10 cellular contexts compared by ENCODE assay signal in genomic region chr10:86583983-86584382, GRCh38.
DNase-seq lines count a peak whose midpoint lies in the region; ATAC-seq and TF ChIP-seq lines count a peak whose summit lies in the region.
"Had no signal": no experiment of that assay in that cellular context is flagged by ENCODE, and none has a peak within 500 bp of the region (broad histone marks: within the 10 kb centered on the region; RNA-seq: fewer than 3 reads in every experiment).

No MANE protein-coding gene starts in this region.

- H3K9me3 ChIP-seq in Loucy (ENCODE audit: insufficient read depth, low read depth, low read length): no peaks in the 10 kb centered on the region
- no peaks in the 10 kb centered on the region for H3K9me3 ChIP-seq in prostate gland
- no peaks in the 10 kb centered on the region for H3K9me3 ChIP-seq in left ventricle myocardium inferior (replicated peaks)
- H3K9me3 ChIP-seq: ascending aorta had no signal

- H4K20me1 ChIP-seq in Loucy (ENCODE audit: insufficient read depth, low read length, poor library complexity, severe bottlenecking): no peaks in the 10 kb centered on the region

- no peaks in the 10 kb centered on the region for H3K4me1 ChIP-seq in Loucy (ENCODE audit: insufficient read depth, low read length, poor library complexity, severe bottlenecking)
- H3K4me1 ChIP-seq in prostate gland (replicated peaks): no peaks in the 10 kb centered on the region
- peaks cover 8% of the 10 kb centered on the region for H3K4me1 ChIP-seq in left ventricle myocardium inferior

- intact Hi-C loops in prostate gland (cut with DNase I) (no loop called here), left ventricle myocardium inferior (cut with micrococcal nuclease) (loop anchor here (5.0 kb wide), 1 partner anchor 182 kb away; no protein-coding TSS in a partner anchor)

- ATAC-seq in GM21447 (IDR thresholded peaks at IDR 0.05; ENCODE audit: unreplicated experiment): peak; percentile 75

- no peak overlapping the region for H2AFZ ChIP-seq in Loucy (ENCODE audit: low read length)

- H3K27ac ChIP-seq in prostate gland (no peak overlapping the region), left ventricle myocardium inferior (replicated peaks) (no peak overlapping the region)
- H3K27ac ChIP-seq: ascending aorta had no signal

- no peaks in the 10 kb centered on the region for H3K79me2 ChIP-seq in Loucy (ENCODE audit: insufficient read depth, low read length)

- no peak for TF ChIP-seq POLR2A in prostate gland (IDR thresholded peaks at IDR 0.05)

- no peak for DNase-seq in GM13977 (ENCODE audit: low spot score)
- peak; percentile 60 for DNase-seq in germinal center (ENCODE audit: low spot score)
- no peak for DNase-seq in prostate gland (ENCODE audit: low spot score)
- no peak for DNase-seq in NK-92 treated with Interleukin-12 subunit alpha and Interleukin-12 subunit beta, amount 100 ng/mL, for 24 hours (lab: John Stamatoyannopoulos, UW)
- DNase-seq in left ventricle myocardium inferior: no peak
- no peak for DNase-seq in hypothalamus (lab: John Stamatoyannopoulos, UW)
- DNase-seq: KG1 had no signal

- in situ Hi-C loops in GM13977 (cut with MboI; ENCODE audit: low pct_unique_long_range_greater_than_20kb, low sequenced_read_pairs, unreplicated experiment): no loop called here

- H3K9me2 ChIP-seq in Loucy (replicated peaks; ENCODE audit: low read depth, low read length): no peaks in the 10 kb centered on the region

- H3K36me3 ChIP-seq in Loucy (ENCODE audit: insufficient read depth, low read length): no peaks in the 10 kb centered on the region
- no peaks in the 10 kb centered on the region for H3K36me3 ChIP-seq in prostate gland
- no peaks in the 10 kb centered on the region for H3K36me3 ChIP-seq in left ventricle myocardium inferior
- H3K36me3 ChIP-seq: ascending aorta had no signal

- whole genome bisulfite sequencing in prostate gland: 72% methylated on average over 4 of the region's 4 CpGs

- H3K9ac ChIP-seq in Loucy (ENCODE audit: low read depth, low read length, poor library complexity, severe bottlenecking): no peak overlapping the region

- no peaks in the 10 kb centered on the region for H3F3A ChIP-seq in Loucy (ENCODE audit: low read depth)

- H3K27me3 ChIP-seq in Loucy (ENCODE audit: insufficient read depth, low read length, poor library complexity, severe bottlenecking) (no peaks in the 10 kb centered on the region), prostate gland (replicated peaks; ENCODE audit: insufficient read depth) (no peaks in the 10 kb centered on the region), left ventricle myocardium inferior (ENCODE audit: low read depth) (no peaks in the 10 kb centered on the region)
- H3K27me3 ChIP-seq: ascending aorta had no signal

- H3K4me3 ChIP-seq in Loucy (ENCODE audit: low read length, poor library complexity, severe bottlenecking) (no peak overlapping the region), prostate gland (no peak overlapping the region), left ventricle myocardium inferior (no peak overlapping the region)
- H3K4me3 ChIP-seq: ascending aorta had no signal

- no peak overlapping the region for H3K4me2 ChIP-seq in Loucy (ENCODE audit: low read depth, low read length, poor library complexity, severe bottlenecking)

- peak; percentile 12 for TF ChIP-seq CTCF in GM13977 (IDR thresholded peaks at IDR 0.05; ENCODE audit: extremely low read depth, insufficient read depth, missing control alignments)
- peak; percentile 49; the same call in 1 of the 2 replicates for TF ChIP-seq CTCF in Loucy (conservative IDR thresholded peaks at IDR 0.05; ENCODE audit: low read length)
- no peak for TF ChIP-seq CTCF in prostate gland (IDR thresholded peaks at IDR 0.05)
- TF ChIP-seq CTCF in left ventricle myocardium inferior (IDR thresholded peaks at IDR 0.05; ENCODE audit: borderline replicate concordance): no peak

Comparison
In these comparisons a context has a peak if more than half of its experiments do, and no peak if none do; other contexts are left out.
1. CTCF ChIP-seq: peak in GM13977 (single experiment) and Loucy (single experiment); none in prostate gland (0 of 4) and left ventricle myocardium inferior (single experiment).